ENCODE assay signal across 7 cellular contexts in the genomic region with DNA sequence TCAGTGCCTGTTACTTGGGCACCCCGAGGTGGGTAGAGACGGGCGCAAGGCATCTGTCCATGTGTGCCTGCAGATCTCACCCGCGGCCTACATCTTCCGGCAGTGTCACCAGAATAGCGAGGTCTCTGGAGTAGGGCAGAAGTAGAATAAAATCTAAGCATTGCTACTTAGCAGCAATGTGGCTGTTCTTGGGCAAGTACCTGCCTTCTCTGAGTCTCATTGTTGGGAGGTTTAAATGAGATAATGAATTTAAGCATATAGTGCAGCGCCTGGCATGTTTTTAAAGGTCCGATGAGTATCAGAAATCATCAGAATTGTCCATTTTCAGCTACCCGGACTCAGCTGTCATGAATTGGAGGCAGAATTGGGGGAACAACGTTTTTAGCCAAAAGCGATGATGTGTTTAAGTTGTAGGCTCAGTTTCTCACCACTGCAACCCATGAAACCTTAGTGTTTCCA. TPM values are rescaled to one million over a fixed set of nuclear protein-coding genes. Genes with fewer than 3 reads are reported as not detected.
DNase-seq lines count a peak whose midpoint lies in the region; ATAC-seq, FAIRE-seq and TF ChIP-seq lines count a peak whose summit lies in the region.

No MANE protein-coding gene starts in this region.

- DNase-seq in NCI-H146 treated with DMSO at 0.1 percent for 48 hours (lab: John Stamatoyannopoulos, UW; ENCODE audit: unreplicated experiment) (peak; percentile 75), H1 (ENCODE audit: low read depth in 1 of 2, low spot score in 2 of 2) (no peak), neuronal stem cell (ENCODE audit: low spot score) (no peak)
- no peak for DNase-seq in central memory CD4-positive, alpha-beta T cell

- H3K56ac ChIP-seq in H1 (replicated peaks; ENCODE audit: insufficient read length, low read depth, low read length), result no peak overlapping the region

- CTCF ChIA-PET in H1 (lab: Charles Lee; ENCODE audit: partially characterized antibody), result interaction anchor here (0.7 to 1.3 kb wide), 3 partner anchors 26 to 78 kb away, joined by 3 to 4 read pairs (median 4); no protein-coding TSS in a partner anchor

- no peaks in the 10 kb centered on the region; the same call in 1 of the 2 replicates for H3K79me1 ChIP-seq in H1 (ENCODE audit: low read depth, low read length)
- no peaks in the 10 kb centered on the region for H3K79me1 ChIP-seq in neuronal stem cell (ENCODE audit: low read depth, low read length)

- WGBS in H1 (ENCODE audit: extremely low coverage in 1 of 2, insufficient coverage in 1 of 2, insufficient read length in 1 of 2, insufficient replicate concordance in 2 of 2, low coverage in 1 of 2, low lambda C conversion rate in 2 of 2, missing lambda C conversion rate in 1 of 2), 2 experiments, result 23% methylated on average over 12 of the region's 12 CpGs; no CpG with 5 or more reads in 1 of the 2 experiments
- no CpG with 5 or more reads among the region's 12 CpGs for WGBS in neuronal stem cell (ENCODE audit: extremely low coverage in 2 of 2, insufficient read length in 2 of 2, insufficient replicate concordance in 1 of 2), 2 donors

- H3K4ac ChIP-seq in H1 (replicated peaks; ENCODE audit: insufficient read length, low read depth, low read length) (no peak overlapping the region), neuronal stem cell (ENCODE audit: low read length) (no peak overlapping the region)

- H2AK5ac ChIP-seq in H1 (ENCODE audit: low read depth, low read length) (no peak overlapping the region), neuronal stem cell (ENCODE audit: low read depth, low read length) (no peak overlapping the region)

- H2BK120ac ChIP-seq in H1 (replicated peaks; ENCODE audit: low read depth, low read length) (no peak overlapping the region), neuronal stem cell (ENCODE audit: low read depth, low read length) (no peak overlapping the region)

- no peak for TF ChIP-seq RAD21 in H1 (IDR thresholded peaks at IDR 0.05 in 1 of 2, conservative IDR thresholded peaks at IDR 0.05 in 1 of 2; ENCODE audit: low read depth in 2 of 2, low read length in 2 of 2)

- no peaks in the 10 kb centered on the region for H4K20me1 ChIP-seq in H1 (replicated peaks in 1 of 2; ENCODE audit: control insufficient read depth in 1 of 2, insufficient read depth in 2 of 2, low read length in 2 of 2)

- peaks cover 0 to 6% (median 2%) of the 10 kb centered on the region in 4 experiments; a peak in 2 of 7 replicates for H3K4me1 ChIP-seq in H1 (replicated peaks in 1 of 4; ENCODE audit: control insufficient read depth in 3 of 4, insufficient read depth in 4 of 4, low read length in 3 of 4)
- H3K4me1 ChIP-seq in neuronal stem cell (ENCODE audit: control insufficient read depth in 2 of 2, insufficient read depth in 1 of 2, low read depth in 1 of 2, low read length in 2 of 2), result peaks cover 2 to 7% of the 10 kb centered on the region in 2 donors

- H2BK12ac ChIP-seq in H1 (ENCODE audit: low read depth, low read length) (no peak overlapping the region; the same call in 1 of the 2 replicates), neuronal stem cell (ENCODE audit: low read length) (no peak overlapping the region)

- peak; percentile 27 for ATAC-seq in GM19463 (IDR thresholded peaks at IDR 0.05; ENCODE audit: unreplicated experiment)
- no peak for ATAC-seq in HG03095 (IDR thresholded peaks at IDR 0.05; ENCODE audit: unreplicated experiment)
- no peak for ATAC-seq in HG03135 (IDR thresholded peaks at IDR 0.05; ENCODE audit: unreplicated experiment)

- H3K4me3 ChIP-seq in H1 (ENCODE audit: extremely low read depth in 1 of 4, insufficient read depth in 2 of 4, low read depth in 3 of 4, low read length in 4 of 4) (peak overlapping the region; percentile 81 to 85 (median 84)), neuronal stem cell (ENCODE audit: low read length in 2 of 2) (peak overlapping the region; percentile 82 to 93)

- H3K14ac ChIP-seq in H1 (ENCODE audit: insufficient read length), result no peak overlapping the region
- no peak overlapping the region for H3K14ac ChIP-seq in neuronal stem cell (ENCODE audit: low read length)

- H3K4me2 ChIP-seq in H1 (ENCODE audit: insufficient read depth in 1 of 2, low read depth in 2 of 2, low read length in 2 of 2), result peak overlapping the region; percentile 58 to 87
- peak overlapping the region; percentile 67 for H3K4me2 ChIP-seq in neuronal stem cell (ENCODE audit: insufficient read depth, low read length, poor library complexity, severe bottlenecking)

- H3K79me2 ChIP-seq in H1 (ENCODE audit: control insufficient read depth in 1 of 2, insufficient read depth in 2 of 2, low read length in 2 of 2), result peaks cover 0 to 9% of the 10 kb centered on the region in 2 experiments; a peak in 1 of 4 replicates

- H4K8ac ChIP-seq in H1 (ENCODE audit: extremely low read depth, insufficient read depth, low read length) (0 out of 2 replicates have a peak overlapping the region, but pooled peaks have one; percentile 30), neuronal stem cell (ENCODE audit: low read depth, low read length) (no peak overlapping the region)

- H3K27me3 ChIP-seq in H1 (replicated peaks in 1 of 4; ENCODE audit: control insufficient read depth in 3 of 4, extremely low read depth in 1 of 4, insufficient read depth in 3 of 4, low read length in 3 of 4) (no peaks in the 10 kb centered on the region), neuronal stem cell (ENCODE audit: control insufficient read depth in 3 of 3, insufficient read depth in 3 of 3, low read depth in 1 of 3, low read length in 3 of 3) (no peaks in the 10 kb centered on the region)

- TF ChIP-seq CTCF in H1 (IDR thresholded peaks at IDR 0.05; ENCODE audit: control extremely low read depth in 1 of 3, insufficient read depth in 1 of 3, low read depth in 1 of 3, low read length in 3 of 3), result no peak

- no peak for TF ChIP-seq EP300 in H1 (IDR thresholded peaks at IDR 0.05; ENCODE audit: borderline replicate concordance in 1 of 2, low read depth in 2 of 2, low read length in 2 of 2)

- H3K23me2 ChIP-seq in H1 (ENCODE audit: low read depth, low read length), result peaks cover 7% of the 10 kb centered on the region

- peaks cover 0 to 4% of the 10 kb centered on the region in 2 experiments; a peak in 1 of 4 replicates for H3K9me3 ChIP-seq in H1 (ENCODE audit: insufficient read depth in 2 of 2, low read depth in 1 of 2, low read length in 1 of 2)
- no peaks in the 10 kb centered on the region for H3K9me3 ChIP-seq in neuronal stem cell (replicated peaks in 1 of 2; ENCODE audit: control insufficient read depth in 2 of 2, insufficient read depth in 1 of 2, low read depth in 1 of 2, low read length in 2 of 2)

- no peak overlapping the region for H3K23ac ChIP-seq in H1 (ENCODE audit: insufficient read length)
- H3K23ac ChIP-seq in neuronal stem cell (ENCODE audit: low read depth, low read length, poor library complexity), result peak overlapping the region; percentile 97

- peak overlapping the region; percentile 41 for H4K5ac ChIP-seq in H1 (ENCODE audit: insufficient read length, low read depth, low read length)

- H3K18ac ChIP-seq in H1 (ENCODE audit: extremely low read depth, low read length), result peak overlapping the region; percentile 97
- H3K18ac ChIP-seq in neuronal stem cell (ENCODE audit: low read length), result peak overlapping the region; percentile 98

- FAIRE-seq in H1 (lab: Jason Lieb, UNC), result no peak

- H3K36me3 ChIP-seq in H1 (ENCODE audit: control insufficient read depth in 2 of 4, insufficient read depth in 4 of 4, low read length in 3 of 4) (peaks cover 0 to 7% (median 0%) of the 10 kb centered on the region in 4 experiments; a peak in 3 of 8 replicates), neuronal stem cell (replicated peaks in 1 of 2; ENCODE audit: control insufficient read depth in 2 of 2, insufficient read depth in 2 of 2, low read length in 2 of 2) (peaks cover 4 to 17% of the 10 kb centered on the region in 2 donors)

- H4K91ac ChIP-seq in H1 (replicated peaks; ENCODE audit: insufficient read length, low read length) (peak overlapping the region; percentile 46), neuronal stem cell (ENCODE audit: low read depth, low read length, poor library complexity) (no peak overlapping the region)

- POLR2A ChIA-PET in H1 (lab: Charles Lee; ENCODE audit: partially characterized antibody), result interaction anchor here (0.6 to 1.1 kb wide), 4 partner anchors 14 to 82 kb away, joined by 3 to 5 read pairs (median 3); a partner anchor contains a TSS

- H2BK15ac ChIP-seq in H1 (ENCODE audit: low read length), result peak overlapping the region; percentile 73; the same call in 1 of the 2 replicates
- H2BK15ac ChIP-seq in neuronal stem cell (ENCODE audit: low read length), result peak overlapping the region; percentile 35

- H3K27ac ChIP-seq in H1 (ENCODE audit: low read depth, low read length) (peak overlapping the region; percentile 55; the same call in 1 of the 2 replicates), neuronal stem cell (replicated peaks; ENCODE audit: low read length) (peak overlapping the region; percentile 52)

- TF ChIP-seq POLR2A in H1 (IDR thresholded peaks at IDR 0.05; ENCODE audit: control extremely low read depth in 1 of 2, low read depth in 2 of 2, low read length in 2 of 2), result no peak

- no peak overlapping the region for H2BK20ac ChIP-seq in H1 (ENCODE audit: low read length)

- peak overlapping the region in 3 of 4 experiments; percentile 58 to 77 (median 69); a peak in 6 of 7 replicates for H3K9ac ChIP-seq in H1 (replicated peaks in 1 of 4; ENCODE audit: extremely low read depth in 1 of 4, low read depth in 3 of 4, low read length in 3 of 4)
- peak overlapping the region; percentile 100 for H3K9ac ChIP-seq in neuronal stem cell (ENCODE audit: low read depth, low read length, poor library complexity)

- H2BK5ac ChIP-seq in H1 (ENCODE audit: low read depth, low read length) (peak overlapping the region; percentile 78; the same call in 1 of the 2 replicates), neuronal stem cell (ENCODE audit: low read length) (peak overlapping the region; percentile 93)

- H2AFZ ChIP-seq in H1 (ENCODE audit: low read length) (0 out of 2 replicates have a peak overlapping the region, but pooled peaks have one; percentile 65), neuronal stem cell (ENCODE audit: low read length) (peak overlapping the region; percentile 95)

RNA-seq across cellular contexts. Expression of a gene that starts 0.8 kb away (rescaled TPM):
- total RNA-seq in H1 (2021; fragmentation: NEBNext Ultra II Directional; extraction: Animal tissue kit (Norgen Biotek cat#: 25700)), result 21.0 and 24.6 TPM in 2 replicates
- 15.5 and 22.3 TPM in 2 replicates for polyA plus RNA-seq in H1 (2011; rRNA removed)
- 13.9 TPM for polyA plus RNA-seq in H1 (2011; cell fraction: cytosol; rRNA removed)
- 52.6 TPM for polyA plus RNA-seq in H1 (2011; cell fraction: nucleus; rRNA removed)
- polyA plus RNA-seq in H1 (2012, experiment 1 of 2), result 15.1 to 19.4 TPM (median 15.8 TPM) in 4 replicates
- 16.5 TPM for polyA plus RNA-seq in H1 (2012, experiment 2 of 2)
- polyA plus RNA-seq in H1 (2013, experiment 1 of 2), result 20.3 TPM
- 19.2 TPM for polyA plus RNA-seq in H1 (2013, experiment 2 of 2)
- polyA minus RNA-seq in H1 (2011; rRNA and poly(A)+ RNA removed), result 10.9 and 14.8 TPM in 2 replicates
- 11.5 TPM for polyA minus RNA-seq in H1 (2011; cell fraction: cytosol; rRNA and poly(A)+ RNA removed)
- 25.2 TPM for polyA minus RNA-seq in H1 (2011; cell fraction: nucleus; rRNA and poly(A)+ RNA removed)
- 10.1 TPM for polyA plus RNA-seq in neuronal stem cell (2013, experiment 1 of 2)
- 10.6 TPM for polyA plus RNA-seq in neuronal stem cell (2013, experiment 2 of 2)

RNA-seq across cellular contexts. Expression of a gene that starts 27.2 kb away (rescaled TPM):
- total RNA-seq in H1 (2021; fragmentation: NEBNext Ultra II Directional; extraction: Animal tissue kit (Norgen Biotek cat#: 25700)), result 0.37 and 0.67 TPM in 2 replicates
- 0.80 and 1.6 TPM in 2 replicates for polyA plus RNA-seq in H1 (2011; rRNA removed)
- polyA plus RNA-seq in H1 (2011; cell fraction: cytosol; rRNA removed), result 1.0 TPM
- polyA plus RNA-seq in H1 (2011; cell fraction: nucleus; rRNA removed), result 1.2 TPM
- polyA plus RNA-seq in H1 (2012, experiment 1 of 2), result 0.25 to 0.88 TPM (median 0.55 TPM) in 4 replicates
- 1.2 TPM for polyA plus RNA-seq in H1 (2012, experiment 2 of 2)
- polyA plus RNA-seq in H1 (2013, experiment 1 of 2), result 0.47 TPM
- 0.37 TPM for polyA plus RNA-seq in H1 (2013, experiment 2 of 2)
- polyA minus RNA-seq in H1 (2011; rRNA and poly(A)+ RNA removed), result 0.15 and 0.22 TPM in 2 replicates
- not detected for polyA minus RNA-seq in H1 (2011; cell fraction: cytosol; rRNA and poly(A)+ RNA removed)
- not detected for polyA minus RNA-seq in H1 (2011; cell fraction: nucleus; rRNA and poly(A)+ RNA removed)
- 1.5 TPM for polyA plus RNA-seq in neuronal stem cell (2013, experiment 1 of 2)
- 1.8 TPM for polyA plus RNA-seq in neuronal stem cell (2013, experiment 2 of 2)

RNA-seq across cellular contexts. Expression of a gene that starts 49.2 kb away (rescaled TPM):
- 36.8 and 40.4 TPM in 2 replicates for total RNA-seq in H1 (2021; fragmentation: NEBNext Ultra II Directional; extraction: Animal tissue kit (Norgen Biotek cat#: 25700))
- 30.7 and 50.1 TPM in 2 replicates for polyA plus RNA-seq in H1 (2011; rRNA removed)
- 31.0 TPM for polyA plus RNA-seq in H1 (2011; cell fraction: cytosol; rRNA removed)
- 80.4 TPM for polyA plus RNA-seq in H1 (2011; cell fraction: nucleus; rRNA removed)
- polyA plus RNA-seq in H1 (2012, experiment 1 of 2), result 25.7 to 35.7 TPM (median 33.7 TPM) in 4 replicates
- 28.5 TPM for polyA plus RNA-seq in H1 (2012, experiment 2 of 2)
- polyA plus RNA-seq in H1 (2013, experiment 1 of 2), result 29.1 TPM
- polyA plus RNA-seq in H1 (2013, experiment 2 of 2), result 26.5 TPM
- polyA minus RNA-seq in H1 (2011; rRNA and poly(A)+ RNA removed), result 15.9 and 17.5 TPM in 2 replicates
- 14.8 TPM for polyA minus RNA-seq in H1 (2011; cell fraction: cytosol; rRNA and poly(A)+ RNA removed)
- polyA minus RNA-seq in H1 (2011; cell fraction: nucleus; rRNA and poly(A)+ RNA removed), result 19.9 TPM
- polyA plus RNA-seq in neuronal stem cell (2013, experiment 1 of 2), result 30.3 TPM
- 28.9 TPM for polyA plus RNA-seq in neuronal stem cell (2013, experiment 2 of 2)

RNA-seq across cellular contexts. Expression of a gene that starts 58.7 kb away (rescaled TPM):
- total RNA-seq in H1 (2021; fragmentation: NEBNext Ultra II Directional; extraction: Animal tissue kit (Norgen Biotek cat#: 25700)), result 22.1 and 22.3 TPM in 2 replicates
- polyA plus RNA-seq in H1 (2011; rRNA removed), result 10.2 and 11.1 TPM in 2 replicates
- 10.2 TPM for polyA plus RNA-seq in H1 (2011; cell fraction: cytosol; rRNA removed)
- polyA plus RNA-seq in H1 (2011; cell fraction: nucleus; rRNA removed), result 27.1 TPM
- polyA plus RNA-seq in H1 (2012, experiment 1 of 2), result 8.5 to 12.2 TPM (median 10.9 TPM) in 4 replicates
- polyA plus RNA-seq in H1 (2012, experiment 2 of 2), result 1.4 TPM
- 13.6 TPM for polyA plus RNA-seq in H1 (2013, experiment 1 of 2)
- 12.2 TPM for polyA plus RNA-seq in H1 (2013, experiment 2 of 2)
- polyA minus RNA-seq in H1 (2011; rRNA and poly(A)+ RNA removed), result 29.7 and 32.2 TPM in 2 replicates
- polyA minus RNA-seq in H1 (2011; cell fraction: cytosol; rRNA and poly(A)+ RNA removed), result 14.8 TPM
- 19.5 TPM for polyA minus RNA-seq in H1 (2011; cell fraction: nucleus; rRNA and poly(A)+ RNA removed)
- polyA plus RNA-seq in neuronal stem cell (2013, experiment 1 of 2), result 14.0 TPM
- polyA plus RNA-seq in neuronal stem cell (2013, experiment 2 of 2), result 14.1 TPM
